11 cellular contexts compared by ENCODE assay signal in the genomic region with DNA sequence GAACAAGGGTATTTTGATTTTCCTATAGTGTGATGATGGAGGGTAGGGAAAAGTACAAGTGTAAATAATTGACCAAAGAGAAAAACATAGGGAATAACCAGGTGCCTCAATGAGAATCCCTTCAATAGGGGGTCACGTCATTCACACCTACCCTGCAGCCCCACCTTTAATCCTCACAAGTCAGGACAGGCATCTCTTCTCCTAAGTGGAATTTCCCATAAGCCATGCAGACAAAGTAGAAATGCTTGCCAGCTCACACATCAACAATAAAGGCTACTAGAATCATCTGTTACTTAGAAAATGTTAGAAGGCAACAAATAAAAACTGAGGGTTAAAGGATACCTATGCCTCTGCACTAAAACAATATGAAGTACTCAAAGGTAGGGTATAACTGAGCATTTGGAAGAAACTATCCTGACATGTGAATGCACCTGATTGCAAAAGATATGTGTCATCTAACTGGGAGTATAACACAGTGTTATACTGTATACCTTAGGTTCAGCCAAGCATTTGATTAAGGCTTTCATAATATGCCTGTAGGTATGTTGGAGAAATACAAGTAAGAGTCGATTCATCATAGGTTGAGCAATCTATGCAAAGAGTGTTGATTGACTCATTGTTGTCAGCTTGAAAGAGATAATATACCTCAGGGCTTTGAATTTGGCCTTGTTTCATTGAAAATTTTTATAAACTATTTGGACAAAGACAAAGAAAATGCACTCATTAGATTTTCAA.
"Had no signal": no experiment of that assay in that cellular context is flagged by ENCODE, and none has a peak within 500 bp of the region (broad histone marks: within the 10 kb centered on the region; RNA-seq: fewer than 3 reads in every experiment).

No MANE protein-coding gene starts in this region.

- H3K27ac ChIP-seq: uterus had no signal

- H3K27ac Mint-ChIP-seq: activated naive CD8-positive, alpha-beta T cell treated with anti-CD3 and anti-CD28 coated beads, Interleukin-2, amount 50 U/mL, for 24 hours; nephron had no signal

- H3K27me3 ChIP-seq: uterus had no signal

- H3K4me1 ChIP-seq: uterus had no signal

- H3K4me3 ChIP-seq: uterus had no signal

- H3K9me3 Mint-ChIP-seq: activated naive CD8-positive, alpha-beta T cell treated with anti-CD3 and anti-CD28 coated beads, Interleukin-2, amount 50 U/mL, for 24 hours; activated T-cell treated with anti-CD3 and anti-CD28 coated beads, Interleukin-2, amount 50 U/mL, for 4 hours; nephron had no signal

- H3K27me3 Mint-ChIP-seq: activated naive CD8-positive, alpha-beta T cell treated with anti-CD3 and anti-CD28 coated beads, Interleukin-2, amount 50 U/mL, for 24 hours had no signal

- H3K36me3 ChIP-seq: uterus had no signal

- H3K4me3 Mint-ChIP-seq: activated naive CD8-positive, alpha-beta T cell treated with anti-CD3 and anti-CD28 coated beads, Interleukin-2, amount 50 U/mL, for 24 hours; activated T-cell treated with anti-CD3 and anti-CD28 coated beads, Interleukin-2, amount 50 U/mL, for 4 hours; nephron had no signal

- ATAC-seq: activated naive CD8-positive, alpha-beta T cell treated with anti-CD3 and anti-CD28 coated beads, Interleukin-2, amount 50 U/mL, for 24 hours; activated T-cell treated with anti-CD3 and anti-CD28 coated beads, Interleukin-2, amount 50 U/mL, for 4 hours; left lobe of liver; stimulated activated naive CD8-positive, alpha-beta T cell treated with anti-CD3 and anti-CD28 coated beads, Interleukin-15, Interleukin-2, amounts not matched to agents 100 U/mL and 50 U/mL, for 24 hours had no signal

- DNase-seq: activated CD4-positive, alpha-beta T cell treated with anti-CD3 and anti-CD28 coated beads, Interleukin-2, amount 50 U/mL, for 48 hours; activated naive CD8-positive, alpha-beta T cell treated with anti-CD3 and anti-CD28 coated beads, Interleukin-2, amount 50 U/mL, for 24 hours; activated T-cell treated with anti-CD3 and anti-CD28 coated beads, Interleukin-2, amount 50 U/mL, for 4 hours; hippocampal formation; mesenchymal stem cell; occipital lobe; stimulated activated CD4-positive, alpha-beta T cell treated with anti-CD3 and anti-CD28 coated beads, Interleukin-2, amount 100 ng/mL, for 48 hours; stimulated activated naive CD8-positive, alpha-beta T cell treated with anti-CD3 and anti-CD28 coated beads, Interleukin-15, Interleukin-2, amounts not matched to agents 100 U/mL and 50 U/mL, for 24 hours; uterus had no signal

- H3K9me3 ChIP-seq: uterus had no signal
